ENCODE assay signal across 22 cellular contexts in the genomic region with DNA sequence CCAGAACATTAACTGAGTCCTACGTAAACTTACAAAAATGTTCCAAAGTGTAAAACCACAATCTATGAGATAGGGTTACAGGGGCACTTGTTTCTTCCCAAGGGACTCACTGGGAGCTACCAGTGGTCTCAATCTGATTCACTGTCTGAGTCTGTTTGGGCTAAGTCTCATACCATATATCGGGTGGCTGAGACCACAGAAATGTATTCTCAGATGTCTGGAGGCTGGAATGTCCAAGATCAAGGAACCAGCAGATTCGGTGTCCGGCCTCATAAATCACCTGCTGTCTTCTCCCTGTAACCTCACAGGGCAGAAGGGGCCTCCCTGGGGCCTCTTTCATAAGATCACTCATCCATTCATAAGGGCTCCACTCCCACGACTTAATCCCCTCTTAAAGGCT.
"Had no signal": no experiment of that assay in that cellular context is flagged by ENCODE, and none has a peak within 500 bp of the region (broad histone marks: within the 10 kb centered on the region; RNA-seq: fewer than 3 reads in every experiment).

No MANE protein-coding gene starts in this region.

- H3K4me1 Mint-ChIP-seq: activated naive CD4-positive, alpha-beta T cell treated with anti-CD3 and anti-CD28 coated beads, Interleukin-2, amount 10 ng/mL, durations not matched to agents 7 days and 5 days; natural killer cell; stimulated activated naive CD8-positive, alpha-beta T cell treated with anti-CD3 and anti-CD28 coated beads, Interleukin-15, amount 100 ng/mL, for 72 hours; T-cell had no signal

- H3K36me3 ChIP-seq: esophagus muscularis mucosa, left ventricle myocardium inferior, right atrium auricular region, upper lobe of right lung had no signal

- H3K4me3 ChIP-seq: body of pancreas, coronary artery, esophagus muscularis mucosa, left ventricle myocardium inferior, mucosa of descending colon, right atrium auricular region, testis, upper lobe of right lung had no signal

- H3K4me1 ChIP-seq: body of pancreas, esophagus muscularis mucosa, left ventricle myocardium inferior, right atrium auricular region, upper lobe of right lung had no signal

- H3K27me3 ChIP-seq: body of pancreas, esophagus muscularis mucosa, right atrium auricular region, testis, upper lobe of right lung had no signal

- H3K36me3 Mint-ChIP-seq: activated naive CD4-positive, alpha-beta T cell treated with anti-CD3 and anti-CD28 coated beads, Interleukin-2, amount 10 ng/mL, durations not matched to agents 7 days and 5 days; natural killer cell; T-cell had no signal

- DNase-seq: activated CD4-positive, alpha-beta T cell treated with anti-CD3 and anti-CD28 coated beads for 1 hour; activated CD4-positive, alpha-beta T cell treated with anti-CD3 and anti-CD28 coated beads, Interleukin-2, amount 50 U/mL, for 4 hours; activated naive CD4-positive, alpha-beta T cell treated with anti-CD3 and anti-CD28 coated beads, Interleukin-2, amount 10 ng/mL, durations not matched to agents 7 days and 5 days; activated T-cell treated with anti-CD3 and anti-CD28 coated beads, Interleukin-2, amount 50 U/mL, for 1 hour; body of pancreas; central memory CD4-positive, alpha-beta T cell; hippocampal formation; kidney; left ventricle myocardium inferior; mucosa of descending colon; natural killer cell; nucleus accumbens; posterior cingulate gyrus; stimulated activated naive CD8-positive, alpha-beta T cell treated with anti-CD3 and anti-CD28 coated beads, Interleukin-15, amount 100 ng/mL, for 72 hours; T-cell; T-helper 9 cell; testis; upper lobe of right lung had no signal

- ATAC-seq: body of pancreas; mucosa of descending colon; natural killer cell; stimulated activated naive CD8-positive, alpha-beta T cell treated with anti-CD3 and anti-CD28 coated beads, Interleukin-15, amount 100 ng/mL, for 72 hours; T-cell; upper lobe of right lung had no signal

- H3K27ac Mint-ChIP-seq: activated naive CD4-positive, alpha-beta T cell treated with anti-CD3 and anti-CD28 coated beads, Interleukin-2, amount 10 ng/mL, durations not matched to agents 7 days and 5 days; activated T-helper 2 cell treated with anti-CD3 and anti-CD28 coated beads, Interferon-gamma antibody, Interleukin-2, Interleukin-4, amounts not matched to agents 10 μg/mL and 5 μg/mL and 100 μg/mL, durations not matched to agents 14 hours and 24 hours and 36 hours; natural killer cell; stimulated activated naive CD8-positive, alpha-beta T cell treated with anti-CD3 and anti-CD28 coated beads, Interleukin-15, amount 100 ng/mL, for 72 hours; T-cell had no signal

- H3K27ac ChIP-seq: body of pancreas, coronary artery, esophagus muscularis mucosa, left ventricle myocardium inferior, right atrium auricular region, upper lobe of right lung had no signal

- H3K9me3 ChIP-seq: body of pancreas, esophagus muscularis mucosa, left ventricle myocardium inferior, mucosa of descending colon, right atrium auricular region, testis, upper lobe of right lung had no signal

- H3K4me3 Mint-ChIP-seq: activated naive CD4-positive, alpha-beta T cell treated with anti-CD3 and anti-CD28 coated beads, Interleukin-2, amount 10 ng/mL, durations not matched to agents 7 days and 5 days; natural killer cell; stimulated activated naive CD8-positive, alpha-beta T cell treated with anti-CD3 and anti-CD28 coated beads, Interleukin-15, amount 100 ng/mL, for 72 hours; T-cell had no signal

- H3K27me3 Mint-ChIP-seq: activated naive CD4-positive, alpha-beta T cell treated with anti-CD3 and anti-CD28 coated beads, Interleukin-2, amount 10 ng/mL, durations not matched to agents 7 days and 5 days; stimulated activated naive CD8-positive, alpha-beta T cell treated with anti-CD3 and anti-CD28 coated beads, Interleukin-15, amount 100 ng/mL, for 72 hours; T-cell had no signal
